In genomic region chr22:38761202-38762162, GRCh38 we compare ENCODE assay signal across 19 cellular contexts. TPM values are rescaled to one million over a fixed set of nuclear protein-coding genes. Genes with fewer than 3 reads are reported as not detected.
DNase-seq lines count a peak whose midpoint lies in the region; ATAC-seq and TF ChIP-seq lines count a peak whose summit lies in the region.
"Had no signal": no experiment of that assay in that cellular context is flagged by ENCODE, and none has a peak within 500 bp of the region (broad histone marks: within the 10 kb centered on the region; RNA-seq: fewer than 3 reads in every experiment).

No MANE protein-coding gene starts in this region.

- no peaks in the 10 kb centered on the region for H3K27me3 Mint-ChIP-seq in stimulated activated memory B cell treated with anti-CD40 and anti-IgM and Interleukin-4, amounts not matched to agents 10 μg/mL and 1 μg/mL and 100 μg/mL, for 72 hours
- H3K27me3 Mint-ChIP-seq: activated CD4-positive, alpha-beta memory T cell treated with anti-CD3 and anti-CD28 coated beads for 36 hours; activated naive CD8-positive, alpha-beta T cell treated with anti-CD3 and anti-CD28 coated beads for 36 hours had no signal

- no peak overlapping the region for H3K4me3 Mint-ChIP-seq in stimulated activated memory B cell treated with anti-CD40 and anti-IgM and Interleukin-4, amounts not matched to agents 10 μg/mL and 1 μg/mL and 100 μg/mL, for 72 hours
- H3K4me3 Mint-ChIP-seq: activated CD4-positive, alpha-beta memory T cell treated with anti-CD3 and anti-CD28 coated beads for 36 hours; activated naive CD8-positive, alpha-beta T cell treated with anti-CD3 and anti-CD28 coated beads for 36 hours; activated T-cell treated with anti-CD3 and anti-CD28 coated beads, Interleukin-2, amount 50 U/mL, for 4 hours; CD14-positive monocyte had no signal

- H3K9me3 ChIP-seq in Peyer's patch (no peaks in the 10 kb centered on the region), body of pancreas (no peaks in the 10 kb centered on the region)
- H3K9me3 ChIP-seq: breast epithelium had no signal

- no peaks in the 10 kb centered on the region for H3K36me3 Mint-ChIP-seq in stimulated activated memory B cell treated with anti-CD40 and anti-IgM and Interleukin-4, amounts not matched to agents 10 μg/mL and 1 μg/mL and 100 μg/mL, for 72 hours
- H3K36me3 Mint-ChIP-seq: activated CD4-positive, alpha-beta memory T cell treated with anti-CD3 and anti-CD28 coated beads for 36 hours had no signal

- TF ChIP-seq CTCF in Peyer's patch (IDR thresholded peaks at IDR 0.05) (no peak), body of pancreas (IDR thresholded peaks at IDR 0.05) (no peak)

- H3K4me1 Mint-ChIP-seq in stimulated activated memory B cell treated with anti-CD40 and anti-IgM and Interleukin-4, amounts not matched to agents 10 μg/mL and 1 μg/mL and 100 μg/mL, for 72 hours, result peaks cover 35% of the 10 kb centered on the region

- H3K9me3 Mint-ChIP-seq in stimulated activated memory B cell treated with anti-CD40 and anti-IgM and Interleukin-4, amounts not matched to agents 10 μg/mL and 1 μg/mL and 100 μg/mL, for 72 hours, result no peaks in the 10 kb centered on the region
- H3K9me3 Mint-ChIP-seq: activated CD4-positive, alpha-beta memory T cell treated with anti-CD3 and anti-CD28 coated beads for 36 hours; activated naive CD8-positive, alpha-beta T cell treated with anti-CD3 and anti-CD28 coated beads for 36 hours; activated T-cell treated with anti-CD3 and anti-CD28 coated beads, Interleukin-2, amount 50 U/mL, for 4 hours had no signal

- H3K27ac Mint-ChIP-seq in stimulated activated memory B cell treated with anti-CD40 and anti-IgM and Interleukin-4, amounts not matched to agents 10 μg/mL and 1 μg/mL and 100 μg/mL, for 72 hours, result no peak overlapping the region
- H3K27ac Mint-ChIP-seq: activated CD4-positive, alpha-beta memory T cell treated with anti-CD3 and anti-CD28 coated beads for 36 hours; activated naive CD8-positive, alpha-beta T cell treated with anti-CD3 and anti-CD28 coated beads for 36 hours had no signal

- peak overlapping the region in 1 of 4 donors; percentile 38 for H3K27ac ChIP-seq in Peyer's patch
- H3K27ac ChIP-seq in body of pancreas, result no peak overlapping the region
- H3K27ac ChIP-seq: 22Rv1, breast epithelium had no signal

- intact Hi-C loops in body of pancreas (cut with DNase I), result no loop called here

- no peaks in the 10 kb centered on the region for H3K27me3 ChIP-seq in Peyer's patch
- no peaks in the 10 kb centered on the region for H3K27me3 ChIP-seq in body of pancreas
- H3K27me3 ChIP-seq: breast epithelium had no signal

- TF ChIP-seq POLR2A in Peyer's patch (IDR thresholded peaks at IDR 0.05) (no peak), body of pancreas (IDR thresholded peaks at IDR 0.05) (no peak)

- peak; percentile 59 for ATAC-seq in stimulated activated memory B cell treated with anti-CD40 and anti-IgM and Interleukin-4, amounts not matched to agents 10 μg/mL and 1 μg/mL and 100 μg/mL, for 72 hours
- ATAC-seq in body of pancreas, result no peak
- ATAC-seq: activated T-cell treated with anti-CD3 and anti-CD28 coated beads, Interleukin-2, amount 50 U/mL, for 4 hours; left cardiac atrium had no signal

- H3K36me3 ChIP-seq in Peyer's patch (no peaks in the 10 kb centered on the region), body of pancreas (replicated peaks in 1 of 2; ENCODE audit: insufficient read depth in 1 of 2, low read depth in 2 of 2) (no peaks in the 10 kb centered on the region)
- H3K36me3 ChIP-seq: breast epithelium had no signal

- peaks cover 0 to 18% (median 6%) of the 10 kb centered on the region in 4 donors for H3K4me1 ChIP-seq in Peyer's patch
- H3K4me1 ChIP-seq in body of pancreas, result peaks cover 9% of the 10 kb centered on the region
- H3K4me1 ChIP-seq: breast epithelium had no signal

- H3K4me3 ChIP-seq in Peyer's patch, result no peak overlapping the region
- no peak overlapping the region for H3K4me3 ChIP-seq in body of pancreas
- H3K4me3 ChIP-seq: breast epithelium had no signal

- WGBS in body of pancreas, 2 donors, result 60 to 70% methylated on average over 8 to 20 of the region's 20 CpGs

- DNase-seq in NCI-H1092 treated with DMSO at 0.1 percent for 48 hours (lab: John Stamatoyannopoulos, UW) (peak; percentile 35), NCI-H1092 (lab: John Stamatoyannopoulos, UW) (no peak), Peyer's patch (peak in 2 of 3 donors; percentile 58 to 76), glomerular visceral epithelial cell (ENCODE audit: extremely low spot score) (peak; percentile 80), body of pancreas (no peak), activated T-cell treated with anti-CD3 and anti-CD28 coated beads for 4 hours (no peak), SW480 (ENCODE audit: low spot score) (no peak)
- DNase-seq: activated CD4-positive, alpha-beta memory T cell treated with anti-CD3 and anti-CD28 coated beads for 36 hours; activated naive CD8-positive, alpha-beta T cell treated with anti-CD3 and anti-CD28 coated beads for 36 hours; activated T-cell treated with anti-CD3 and anti-CD28 coated beads, Interleukin-2, amount 50 U/mL, for 4 hours; DMS153; effector memory CD4-positive, alpha-beta T cell; left cardiac atrium; NCI-H1105; occipital lobe had no signal

RNA-seq across cellular contexts. Expression of gene SUN2, which starts 5.7 kb away (rescaled TPM):
- total RNA-seq in Peyer's patch (100 to 1,000 TPM; 171 to 291 (median 248) TPM), body of pancreas (100 to 1,000 TPM; 143 to 166 TPM)

RNA-seq across cellular contexts. Expression of gene DNAL4, which starts 32.5 kb away (rescaled TPM):
- 10 to 100 TPM in 3 of 4 donors, not detected in 1; 15.2 to 21.6 (median 16.2) TPM for total RNA-seq in Peyer's patch
- 10 to 100 TPM; 11.4 to 13.8 TPM for total RNA-seq in body of pancreas

RNA-seq across cellular contexts. Expression of gene GTPBP1, which starts 55.7 kb away (rescaled TPM):
- 100 to 1,000 TPM in 3 of 4 donors, 10 to 100 TPM in 1; 72.5 to 182 (median 131) TPM for total RNA-seq in Peyer's patch
- 10 to 100 TPM; 34.0 to 53.4 TPM for total RNA-seq in body of pancreas

Comparison
In these comparisons a context has a peak if more than half of its experiments do, and no peak if none do; other contexts are left out.
1. DNase-seq: peak in NCI-H1092 treated with DMSO at 0.1 percent for 48 hours (single experiment), Peyer's patch (2 of 3) and glomerular visceral epithelial cell (single experiment); none in NCI-H1092 (single experiment), body of pancreas (0 of 4), activated T-cell treated with anti-CD3 and anti-CD28 coated beads for 4 hours (single experiment) and SW480 (single experiment).